Comparison of ENCODE assay signal across 7 cellular contexts in genomic region chr19:58097783-58098681, GRCh38. TPM values are rescaled to one million over a fixed set of nuclear protein-coding genes. Genes with fewer than 3 reads are reported as not detected.
DNase-seq lines count a peak whose midpoint lies in the region; ATAC-seq and TF ChIP-seq lines count a peak whose summit lies in the region.

Gene ZSCAN18, minus strand, starts transcription at chr19:58098231. Its CDS starts 7,964 bp downstream, at chr19:58090267.

- peak within 1 kb of the TSS; percentile 97 for H3K23ac ChIP-seq in neuronal stem cell (ENCODE audit: low read depth, low read length, poor library complexity)

- H3K27me3 Mint-ChIP-seq in activated naive CD4-positive, alpha-beta T cell treated with anti-CD3 and anti-CD28 coated beads for 36 hours (ENCODE audit: low read depth): no peaks in the 10 kb centered on the region

- peaks cover 33% of the 10 kb centered on the region for H3K9me3 Mint-ChIP-seq in activated naive CD4-positive, alpha-beta T cell treated with anti-CD3 and anti-CD28 coated beads for 36 hours

- H3K36me3 ChIP-seq in HUES48 (ENCODE audit: control insufficient read depth, insufficient read depth, low read length) (no peaks in the 10 kb centered on the region; the same call in 1 of the 2 replicates), gastroesophageal sphincter (peaks cover 0 to 25% of the 10 kb centered on the region in 2 donors), neuronal stem cell (replicated peaks in 1 of 2; ENCODE audit: control insufficient read depth in 2 of 2, insufficient read depth in 2 of 2, low read length in 2 of 2) (peaks cover 14 to 39% of the 10 kb centered on the region in 2 donors), stomach smooth muscle (ENCODE audit: control insufficient read depth in 2 of 2, insufficient read depth in 2 of 2, low read length in 2 of 2) (peaks cover 0 to 2% of the 10 kb centered on the region in 2 donors)

- peaks cover 24% of the 10 kb centered on the region for H3K36me3 Mint-ChIP-seq in activated naive CD4-positive, alpha-beta T cell treated with anti-CD3 and anti-CD28 coated beads for 36 hours (ENCODE audit: low read depth)

- TF ChIP-seq POLR2A in gastroesophageal sphincter (IDR thresholded peaks at IDR 0.05): peak; percentile 70 to 78

- DNase-seq in RWPE1 (ENCODE audit: low spot score): peak; percentile 89
- peak; percentile 95 for DNase-seq in activated naive CD4-positive, alpha-beta T cell treated with anti-CD3 and anti-CD28 coated beads for 36 hours
- DNase-seq in neuronal stem cell (ENCODE audit: low spot score): peak; percentile 100

- H2BK15ac ChIP-seq in neuronal stem cell (ENCODE audit: low read length): peak within 1 kb of the TSS; percentile 75

- H3K9me3 ChIP-seq in HUES48 (ENCODE audit: control insufficient read depth, insufficient read depth, low read length): peaks cover 23% of the 10 kb centered on the region
- H3K9me3 ChIP-seq in gastroesophageal sphincter: peaks cover 0 to 61% (median 0%) of the 10 kb centered on the region in 3 donors
- peaks cover 19 to 67% of the 10 kb centered on the region in 2 donors for H3K9me3 ChIP-seq in neuronal stem cell (replicated peaks in 1 of 2; ENCODE audit: control insufficient read depth in 2 of 2, insufficient read depth in 1 of 2, low read depth in 1 of 2, low read length in 2 of 2)
- H3K9me3 ChIP-seq in stomach smooth muscle (ENCODE audit: control insufficient read depth in 2 of 2, low read length in 2 of 2): peaks cover 0 to 37% of the 10 kb centered on the region in 2 donors

- H2BK5ac ChIP-seq in neuronal stem cell (ENCODE audit: low read length): peak within 1 kb of the TSS; percentile 91

- H3K27ac ChIP-seq in HUES48 (ENCODE audit: low read depth, low read length) (peak within 1 kb of the TSS; percentile 93), RWPE1 (peak within 1 kb of the TSS; percentile 64), gastroesophageal sphincter (peak within 1 kb of the TSS; percentile 94 to 97 (median 95)), neuronal stem cell (replicated peaks; ENCODE audit: low read length) (peak within 1 kb of the TSS; percentile 90), stomach smooth muscle (ENCODE audit: low read length) (peak within 1 kb of the TSS; percentile 99)

- no peak within 1 kb of the TSS for H4K91ac ChIP-seq in neuronal stem cell (ENCODE audit: low read depth, low read length, poor library complexity)

- H3K4ac ChIP-seq in neuronal stem cell (ENCODE audit: low read length): peak within 1 kb of the TSS; percentile 76

- H3K9ac ChIP-seq in HUES48 (ENCODE audit: low read depth, low read length) (peak within 1 kb of the TSS; percentile 99), neuronal stem cell (ENCODE audit: low read depth, low read length, poor library complexity) (peak within 1 kb of the TSS; percentile 98), stomach smooth muscle (ENCODE audit: low read length in 2 of 2) (peak within 1 kb of the TSS; percentile 82 to 100)

- peak within 1 kb of the TSS; percentile 73 for H2BK120ac ChIP-seq in neuronal stem cell (ENCODE audit: low read depth, low read length)

- TF ChIP-seq CTCF in RWPE1 (conservative IDR thresholded peaks at IDR 0.05; ENCODE audit: low read depth): no peak
- TF ChIP-seq CTCF in gastroesophageal sphincter (IDR thresholded peaks at IDR 0.05): no peak

- POLR2A ChIA-PET in RWPE1 (lab: Yijun Ruan, JAX; ENCODE audit: low non-redundant PET): no interaction called here

- H3K14ac ChIP-seq in neuronal stem cell (ENCODE audit: low read length): peak within 1 kb of the TSS; percentile 99

- H3K4me3 ChIP-seq in HUES48 (ENCODE audit: low read depth, low read length): peak within 1 kb of the TSS; percentile 98
- peak within 1 kb of the TSS; percentile 76 to 86 for H3K4me3 ChIP-seq in gastroesophageal sphincter
- peak within 1 kb of the TSS; percentile 88 to 93 for H3K4me3 ChIP-seq in neuronal stem cell (ENCODE audit: low read length in 2 of 2)
- peak within 1 kb of the TSS; percentile 61 to 98 for H3K4me3 ChIP-seq in stomach smooth muscle (ENCODE audit: low read length in 2 of 2)

- TF ChIP-seq EP300 in gastroesophageal sphincter (IDR thresholded peaks at IDR 0.05): no peak

- H3K79me1 ChIP-seq in neuronal stem cell (ENCODE audit: low read depth, low read length): peaks cover 30% of the 10 kb centered on the region

- peak within 1 kb of the TSS; percentile 90 for H2AFZ ChIP-seq in neuronal stem cell (ENCODE audit: low read length)

- H3K27ac Mint-ChIP-seq in activated naive CD4-positive, alpha-beta T cell treated with anti-CD3 and anti-CD28 coated beads for 36 hours: peak within 1 kb of the TSS; percentile 93

- H4K8ac ChIP-seq in neuronal stem cell (ENCODE audit: low read depth, low read length): peak within 1 kb of the TSS; percentile 52

- H3K4me1 ChIP-seq in HUES48 (ENCODE audit: control insufficient read depth, insufficient read depth, low read length) (peaks cover 4% of the 10 kb centered on the region; the same call in 1 of the 2 replicates), gastroesophageal sphincter (peaks cover 0 to 36% (median 8%) of the 10 kb centered on the region in 3 donors), neuronal stem cell (ENCODE audit: control insufficient read depth in 2 of 2, insufficient read depth in 1 of 2, low read depth in 1 of 2, low read length in 2 of 2) (peaks cover 4 to 7% of the 10 kb centered on the region in 2 donors), stomach smooth muscle (ENCODE audit: control insufficient read depth, insufficient read depth, low read length) (peaks cover 19% of the 10 kb centered on the region)

- H3K4me1 Mint-ChIP-seq in activated naive CD4-positive, alpha-beta T cell treated with anti-CD3 and anti-CD28 coated beads for 36 hours (ENCODE audit: low read depth): peaks cover 14% of the 10 kb centered on the region

- intact Hi-C loops in activated naive CD4-positive, alpha-beta T cell treated with anti-CD3 and anti-CD28 coated beads for 36 hours (cut with micrococcal nuclease): loop anchor here (1.0 to 2.0 kb wide), 4 partner anchors 57 to 663 kb away; partner anchors contain the start of genes ZNF606 and ZNF749

- H3K4me3 Mint-ChIP-seq in activated naive CD4-positive, alpha-beta T cell treated with anti-CD3 and anti-CD28 coated beads for 36 hours: peak within 1 kb of the TSS; percentile 85

- CTCF ChIA-PET in RWPE1 (lab: Yijun Ruan, JAX): no interaction called here
- CTCF ChIA-PET in activated naive CD4-positive, alpha-beta T cell treated with anti-CD3 and anti-CD28 coated beads for 36 hours (lab: Charles Lee): no interaction called here

- ATAC-seq in GM18511 (IDR thresholded peaks at IDR 0.05; ENCODE audit: unreplicated experiment) (peak; percentile 68), gastroesophageal sphincter (peak; percentile 100)

- H3K18ac ChIP-seq in neuronal stem cell (ENCODE audit: low read length): peak within 1 kb of the TSS; percentile 100

- H2BK12ac ChIP-seq in neuronal stem cell (ENCODE audit: low read length): no peak within 1 kb of the TSS

- peak within 1 kb of the TSS; percentile 98 for H2AK5ac ChIP-seq in neuronal stem cell (ENCODE audit: low read depth, low read length)

- H3K4me2 ChIP-seq in neuronal stem cell (ENCODE audit: insufficient read depth, low read length, poor library complexity, severe bottlenecking): peak within 1 kb of the TSS; percentile 66

- 0 to 1% methylated on average over 7 to 13 of the region's 67 CpGs for WGBS in gastroesophageal sphincter (ENCODE audit: low coverage in 1 of 2), 2 donors
- WGBS in neuronal stem cell (ENCODE audit: extremely low coverage in 2 of 2, insufficient read length in 2 of 2, insufficient replicate concordance in 1 of 2), 2 donors: no CpG with 5 or more reads among the region's 67 CpGs

- H3K27me3 ChIP-seq in HUES48 (ENCODE audit: control insufficient read depth, insufficient read depth, low read length) (no peaks in the 10 kb centered on the region), gastroesophageal sphincter (no peaks in the 10 kb centered on the region), neuronal stem cell (ENCODE audit: control insufficient read depth in 3 of 3, insufficient read depth in 3 of 3, low read depth in 1 of 3, low read length in 3 of 3) (no peaks in the 10 kb centered on the region), stomach smooth muscle (ENCODE audit: control insufficient read depth in 1 of 2, insufficient read depth in 2 of 2, low read length in 2 of 2) (no peaks in the 10 kb centered on the region)

RNA-seq across cellular contexts. Expression of gene ZSCAN18, which starts in this region (rescaled TPM):
- total RNA-seq in activated naive CD4-positive, alpha-beta T cell treated with anti-CD3 and anti-CD28 coated beads for 36 hours: 10 to 100 TPM; 25.7 to 26.1 TPM
- total RNA-seq in gastroesophageal sphincter: 100 to 1,000 TPM in 3 of 4 donors, 10 to 100 TPM in 1; 82.4 to 144 (median 123) TPM
- polyA plus RNA-seq in neuronal stem cell (2013, experiment 1 of 2): 86.6 TPM
- 88.6 TPM for polyA plus RNA-seq in neuronal stem cell (2013, experiment 2 of 2)

Comparison
In these comparisons a context has a peak if more than half of its experiments do, and no peak if none do; other contexts are left out.
1. Peak in every context shown above with its lines: DNase-seq, ATAC-seq, H3K4me3 ChIP-seq and H3K27ac ChIP-seq.